In genomic region chr6:53239526-53239925, GRCh38 we compare ENCODE assay signal across 14 cellular contexts.
A peak's percentile ranks its signal among the peaks of the same experiment; 100 is the strongest.
DNase-seq lines count a peak whose midpoint lies in the region; ATAC-seq, FAIRE-seq and TF ChIP-seq lines count a peak whose summit lies in the region.
"Had no signal": no experiment of that assay in that cellular context is flagged by ENCODE, and none has a peak within 500 bp of the region (broad histone marks: within the 10 kb centered on the region; RNA-seq: fewer than 3 reads in every experiment).

No MANE protein-coding gene starts in this region.

- no peaks in the 10 kb centered on the region for H4K20me1 ChIP-seq in H9 (ENCODE audit: control insufficient read depth, insufficient read depth, insufficient read length)

- H3K27me3 Mint-ChIP-seq in H9 (ENCODE audit: low read depth): peaks cover 2% of the 10 kb centered on the region; the same call in 1 of the 2 replicates
- H3K27me3 Mint-ChIP-seq: brain; CD4-positive, CD25-positive, alpha-beta regulatory T cell had no signal

- no peak for FAIRE-seq in H54 (lab: Jason Lieb, UNC)

- TF ChIP-seq CTCF in H9 (conservative IDR thresholded peaks at IDR 0.05): no peak

- H3K36me3 ChIP-seq in neuronal stem cell (replicated peaks in 1 of 2; ENCODE audit: control insufficient read depth in 2 of 2, insufficient read depth in 2 of 2, low read length in 2 of 2): no peaks in the 10 kb centered on the region
- H3K36me3 ChIP-seq: lower lobe of right lung, right atrium auricular region had no signal

- H3K23ac ChIP-seq in H9 (ENCODE audit: insufficient read length, low read depth, low read length): no peak overlapping the region
- H3K23ac ChIP-seq in neuronal stem cell (ENCODE audit: low read depth, low read length, poor library complexity): no peak overlapping the region

- H2AK5ac ChIP-seq in H9 (ENCODE audit: insufficient read length, low read length) (no peak overlapping the region), neuronal stem cell (ENCODE audit: low read depth, low read length) (no peak overlapping the region)

- no peaks in the 10 kb centered on the region; the same call in 1 of the 2 replicates for H3K79me2 ChIP-seq in H9 (ENCODE audit: insufficient read depth, low read length)

- no peak overlapping the region for H3K4me3 Mint-ChIP-seq in H9
- H3K4me3 Mint-ChIP-seq: brain had no signal

- H3K9me3 ChIP-seq in H9 (ENCODE audit: control insufficient read depth, low read depth, low read length) (peaks cover 5% of the 10 kb centered on the region), neuronal stem cell (replicated peaks in 1 of 2; ENCODE audit: control insufficient read depth in 2 of 2, insufficient read depth in 1 of 2, low read depth in 1 of 2, low read length in 2 of 2) (no peaks in the 10 kb centered on the region)
- H3K9me3 ChIP-seq: lower lobe of right lung, right atrium auricular region had no signal

- H2BK5ac ChIP-seq in H9 (ENCODE audit: insufficient read length, low read length) (no peak overlapping the region), neuronal stem cell (ENCODE audit: low read length) (no peak overlapping the region)

- no peak for TF ChIP-seq POLR2A in H54 (IDR thresholded peaks at IDR 0.05; ENCODE audit: low read depth, low read length)

- H3K79me1 ChIP-seq in H9 (ENCODE audit: insufficient read depth, low read depth, low read length, poor library complexity, severe bottlenecking) (no peaks in the 10 kb centered on the region), neuronal stem cell (ENCODE audit: low read depth, low read length) (no peaks in the 10 kb centered on the region)

- H3K23me2 ChIP-seq in H9 (ENCODE audit: insufficient read length, low read depth, low read length, poor library complexity, severe bottlenecking): no peaks in the 10 kb centered on the region

- no peaks in the 10 kb centered on the region for H3K27me3 ChIP-seq in H9 (ENCODE audit: insufficient read depth, low read length)
- no peaks in the 10 kb centered on the region for H3K27me3 ChIP-seq in neuronal stem cell (ENCODE audit: control insufficient read depth in 3 of 3, insufficient read depth in 3 of 3, low read depth in 1 of 3, low read length in 3 of 3)
- H3K27me3 ChIP-seq: right atrium auricular region had no signal

- H3K4me2 ChIP-seq in H9 (ENCODE audit: insufficient read depth, insufficient read length, low read length) (no peak overlapping the region), neuronal stem cell (ENCODE audit: insufficient read depth, low read length, poor library complexity, severe bottlenecking) (no peak overlapping the region)

- no peak overlapping the region for H3K4ac ChIP-seq in H9 (ENCODE audit: low read depth, low read length)
- H3K4ac ChIP-seq in neuronal stem cell (ENCODE audit: low read length): no peak overlapping the region

- H3K27ac Mint-ChIP-seq in H9: no peak overlapping the region
- H3K27ac Mint-ChIP-seq: brain had no signal

- no peaks in the 10 kb centered on the region for H3K4me1 Mint-ChIP-seq in H9
- H3K4me1 Mint-ChIP-seq: brain had no signal

- ATAC-seq in GM18517 (IDR thresholded peaks at IDR 0.05; ENCODE audit: unreplicated experiment): peak; percentile 66
- peak; percentile 43 for ATAC-seq in GM21737 (IDR thresholded peaks at IDR 0.05; ENCODE audit: unreplicated experiment)
- peak; percentile 60 for ATAC-seq in HG03442 (IDR thresholded peaks at IDR 0.05; ENCODE audit: unreplicated experiment)
- ATAC-seq: lower lobe of right lung had no signal

- H3K18ac ChIP-seq in H9 (ENCODE audit: insufficient read length, low read depth, low read length) (no peak overlapping the region), neuronal stem cell (ENCODE audit: low read length) (no peak overlapping the region)

- no peak overlapping the region for H4K8ac ChIP-seq in H9 (replicated peaks; ENCODE audit: insufficient read length, low read depth, low read length)
- H4K8ac ChIP-seq in neuronal stem cell (ENCODE audit: low read depth, low read length): no peak overlapping the region

- intact Hi-C loops in head of caudate nucleus (cut with DNase I): no loop called here

- H3K4me3 ChIP-seq in neuronal stem cell (ENCODE audit: low read length in 2 of 2): no peak overlapping the region
- H3K4me3 ChIP-seq: lower lobe of right lung, right atrium auricular region, SK-N-MC had no signal

- H3K9ac ChIP-seq in H9 (ENCODE audit: extremely low read depth, insufficient read length, low read length) (no peak overlapping the region), neuronal stem cell (ENCODE audit: low read depth, low read length, poor library complexity) (no peak overlapping the region)

- peak; percentile 7 for DNase-seq in ACHN
- DNase-seq in H9: no peak
- DNase-seq in H54 (ENCODE audit: insufficient read length, low spot score): no peak
- no peak for DNase-seq in head of caudate nucleus
- DNase-seq in neuronal stem cell (ENCODE audit: low spot score): no peak
- DNase-seq: activated CD4-positive, alpha-beta T cell treated with anti-CD3 and anti-CD28 coated beads, Interleukin-2, amount 50 U/mL, for 4 hours; CD4-positive, CD25-positive, alpha-beta regulatory T cell; lower lobe of right lung had no signal

- H3K27ac ChIP-seq in H9 (ENCODE audit: insufficient read length, low read depth, low read length) (no peak overlapping the region), neuronal stem cell (replicated peaks; ENCODE audit: low read length) (no peak overlapping the region)
- H3K27ac ChIP-seq: lower lobe of right lung, right atrium auricular region, SK-N-MC had no signal

- no peak overlapping the region for H2AFZ ChIP-seq in H9 (ENCODE audit: low read length)
- no peak overlapping the region for H2AFZ ChIP-seq in neuronal stem cell (ENCODE audit: low read length)

- H3K56ac ChIP-seq in H9 (ENCODE audit: insufficient read length, low read depth, low read length): no peak overlapping the region

- WGBS in H9 (ENCODE audit: extremely low coverage, insufficient read length, low lambda C conversion rate): no CpG with 5 or more reads among the region's 3 CpGs
- WGBS in neuronal stem cell (ENCODE audit: extremely low coverage in 2 of 2, insufficient read length in 2 of 2, insufficient replicate concordance in 1 of 2), 2 donors: no CpG with 5 or more reads among the region's 3 CpGs

- H3K9me3 Mint-ChIP-seq in H9: peaks cover 0 to 8% of the 10 kb centered on the region in 2 experiments; a peak in 2 of 5 replicates

- no peaks in the 10 kb centered on the region; a peak in 1 of 7 replicates for H3K36me3 Mint-ChIP-seq in H9 (ENCODE audit: insufficient read depth in 1 of 3, low read depth in 3 of 3)
- H3K36me3 Mint-ChIP-seq: brain had no signal

- no peak overlapping the region for H2BK20ac ChIP-seq in H9 (ENCODE audit: low read depth, low read length, poor library complexity, severe bottlenecking)

- H2BK12ac ChIP-seq in H9 (ENCODE audit: insufficient read length, low read depth, low read length): no peak overlapping the region
- no peak overlapping the region for H2BK12ac ChIP-seq in neuronal stem cell (ENCODE audit: low read length)

- H3T11ph ChIP-seq in H9 (ENCODE audit: low read length): no peak overlapping the region

- H4K91ac ChIP-seq in H9 (ENCODE audit: insufficient read length, low read depth, low read length): no peak overlapping the region
- H4K91ac ChIP-seq in neuronal stem cell (ENCODE audit: low read depth, low read length, poor library complexity): no peak overlapping the region

- H3K14ac ChIP-seq in H9 (ENCODE audit: insufficient read depth, low read length) (no peak overlapping the region), neuronal stem cell (ENCODE audit: low read length) (no peak overlapping the region)

- H2BK120ac ChIP-seq in H9 (ENCODE audit: low read depth, low read length, poor library complexity, severe bottlenecking) (no peak overlapping the region), neuronal stem cell (ENCODE audit: low read depth, low read length) (no peak overlapping the region)

- in situ Hi-C loops in ACHN (cut with HindIII; ENCODE audit: low pct_ligation_motif_present, low pct_unique_long_range_greater_than_20kb, low sequenced_read_pairs): no loop called here

- no peak overlapping the region for H4K5ac ChIP-seq in H9 (ENCODE audit: insufficient read length, low read depth, low read length)

- H2BK15ac ChIP-seq in H9 (ENCODE audit: low read depth, low read length): no peak overlapping the region
- no peak overlapping the region for H2BK15ac ChIP-seq in neuronal stem cell (ENCODE audit: low read length)

- H3K4me1 ChIP-seq in H9 (ENCODE audit: insufficient read depth, low read length) (no peaks in the 10 kb centered on the region), neuronal stem cell (ENCODE audit: control insufficient read depth in 2 of 2, insufficient read depth in 1 of 2, low read depth in 1 of 2, low read length in 2 of 2) (no peaks in the 10 kb centered on the region)
- H3K4me1 ChIP-seq: right atrium auricular region had no signal
